In the genomic region with DNA sequence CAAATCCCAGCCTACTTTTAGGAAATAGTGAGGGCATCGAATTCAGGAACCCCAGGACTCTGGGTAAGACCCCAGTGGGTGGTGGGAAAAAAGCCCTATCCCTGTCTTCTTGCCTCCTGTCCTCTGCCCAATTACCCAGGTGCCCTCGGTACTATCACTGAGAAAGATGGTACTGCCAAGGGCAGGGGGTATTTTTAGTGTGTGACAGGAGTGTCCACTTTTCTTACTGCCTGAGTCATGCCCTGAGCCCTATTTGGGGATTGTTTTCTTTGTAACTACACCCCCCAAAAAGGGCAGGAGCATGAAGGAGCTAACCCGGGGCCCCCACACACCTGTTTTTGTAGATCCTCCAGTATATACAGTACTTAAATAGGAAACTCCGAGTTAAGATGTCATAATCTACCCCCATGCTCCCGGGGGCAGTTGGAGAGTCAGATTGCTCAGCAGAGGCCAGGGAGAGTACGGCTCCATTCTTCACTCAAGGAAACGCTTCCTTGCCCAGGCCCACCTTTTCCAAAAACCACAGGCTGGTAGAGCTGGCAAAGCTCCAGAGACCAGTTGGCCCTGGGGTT, we compare ENCODE assay signal across 17 cellular contexts. TPM values are rescaled to one million over a fixed set of nuclear protein-coding genes. Genes with fewer than 3 reads are reported as not detected.
DNase-seq lines count a peak whose midpoint lies in the region; ATAC-seq and TF ChIP-seq lines count a peak whose summit lies in the region.
"Had no signal": no experiment of that assay in that cellular context is flagged by ENCODE, and none has a peak within 500 bp of the region (broad histone marks: within the 10 kb centered on the region; RNA-seq: fewer than 3 reads in every experiment).

No MANE protein-coding gene starts in this region.

- H3K4me3 ChIP-seq in left ventricle myocardium inferior, result no peak overlapping the region
- H3K4me3 ChIP-seq: BLaER1 treated with 17β-estradiol and CSF1 and Interleukin-3, amounts not matched to agents 10 nM and 100 nM; GM23338 had no signal

- no peak overlapping the region for H3K4me3 Mint-ChIP-seq in activated T-helper 17 cell treated with anti-CD3 and anti-CD28 coated beads, Interleukin-2, amount 50 U/mL, for 72 hours
- no peak overlapping the region for H3K4me3 Mint-ChIP-seq in stimulated activated naive B cell treated with anti-CD40 and anti-IgM and Interleukin-4, amounts not matched to agents 10 μg/mL and 1 μg/mL and 100 μg/mL, for 72 hours
- H3K4me3 Mint-ChIP-seq: CD4-positive, CD25-positive, alpha-beta regulatory T cell; GM23338 had no signal

- H3K4me1 Mint-ChIP-seq in activated T-helper 17 cell treated with anti-CD3 and anti-CD28 coated beads, Interleukin-2, amount 50 U/mL, for 72 hours, result no peaks in the 10 kb centered on the region
- H3K4me1 Mint-ChIP-seq in stimulated activated naive B cell treated with anti-CD40 and anti-IgM and Interleukin-4, amounts not matched to agents 10 μg/mL and 1 μg/mL and 100 μg/mL, for 72 hours, result peaks cover 0 to 7% of the 10 kb centered on the region in 2 donors

- DNase-seq in Right ventricle myocardium superior, result peak; percentile 26
- DNase-seq in left ventricle myocardium inferior, result no peak
- peak; percentile 80 for DNase-seq in myocyte (ENCODE audit: low read depth)
- no peak for DNase-seq in stimulated activated naive B cell treated with anti-CD40 and anti-IgM and Interleukin-4, amounts not matched to agents 10 μg/mL and 1 μg/mL and 100 μg/mL, for 72 hours
- no peak for DNase-seq in NAMALWA (ENCODE audit: low spot score)
- DNase-seq in NCI-H2171 (lab: John Stamatoyannopoulos, UW), result no peak
- no peak for DNase-seq in activated gamma-delta T cell (lab: John Stamatoyannopoulos, UW)
- DNase-seq: ACHN; CD4-positive, CD25-positive, alpha-beta regulatory T cell; DMS53; GF-D8; H7 had no signal

- H3K36me3 Mint-ChIP-seq in activated T-helper 17 cell treated with anti-CD3 and anti-CD28 coated beads, Interleukin-2, amount 50 U/mL, for 72 hours (ENCODE audit: low read depth), result peaks cover 10% of the 10 kb centered on the region
- H3K36me3 Mint-ChIP-seq in stimulated activated naive B cell treated with anti-CD40 and anti-IgM and Interleukin-4, amounts not matched to agents 10 μg/mL and 1 μg/mL and 100 μg/mL, for 72 hours, result peaks cover 11 to 23% of the 10 kb centered on the region in 2 donors

- no peaks in the 10 kb centered on the region for H3K9me3 ChIP-seq in left ventricle myocardium inferior (replicated peaks)
- H3K9me3 ChIP-seq: BLaER1 treated with 17β-estradiol and CSF1 and Interleukin-3, amounts not matched to agents 10 nM and 100 nM had no signal

- no peaks in the 10 kb centered on the region for H3K4me1 ChIP-seq in left ventricle myocardium inferior

- TF ChIP-seq CTCF in left ventricle myocardium inferior (IDR thresholded peaks at IDR 0.05; ENCODE audit: borderline replicate concordance), result no peak

- H3K9me3 Mint-ChIP-seq in activated T-helper 17 cell treated with anti-CD3 and anti-CD28 coated beads, Interleukin-2, amount 50 U/mL, for 72 hours, result no peaks in the 10 kb centered on the region
- no peaks in the 10 kb centered on the region for H3K9me3 Mint-ChIP-seq in stimulated activated naive B cell treated with anti-CD40 and anti-IgM and Interleukin-4, amounts not matched to agents 10 μg/mL and 1 μg/mL and 100 μg/mL, for 72 hours
- H3K9me3 Mint-ChIP-seq: CD4-positive, CD25-positive, alpha-beta regulatory T cell had no signal

- peak; percentile 57 for ATAC-seq in Right ventricle myocardium superior (ENCODE audit: poor library complexity)
- no peak for ATAC-seq in activated T-helper 17 cell treated with anti-CD3 and anti-CD28 coated beads, Interleukin-2, amount 50 U/mL, for 72 hours (replicated peaks)
- no peak for ATAC-seq in stimulated activated naive B cell treated with anti-CD40 and anti-IgM and Interleukin-4, amounts not matched to agents 10 μg/mL and 1 μg/mL and 100 μg/mL, for 72 hours (replicated peaks)
- ATAC-seq: GM23338 had no signal

- no peaks in the 10 kb centered on the region for H3K36me3 ChIP-seq in left ventricle myocardium inferior
- H3K36me3 ChIP-seq: BLaER1 treated with 17β-estradiol and CSF1 and Interleukin-3, amounts not matched to agents 10 nM and 100 nM had no signal

- H3K27ac Mint-ChIP-seq in activated T-helper 17 cell treated with anti-CD3 and anti-CD28 coated beads, Interleukin-2, amount 50 U/mL, for 72 hours, result peak overlapping the region; percentile 59
- H3K27ac Mint-ChIP-seq in stimulated activated naive B cell treated with anti-CD40 and anti-IgM and Interleukin-4, amounts not matched to agents 10 μg/mL and 1 μg/mL and 100 μg/mL, for 72 hours, result peak overlapping the region; percentile 14
- H3K27ac Mint-ChIP-seq: CD4-positive, CD25-positive, alpha-beta regulatory T cell; GM23338 had no signal

- no peak overlapping the region for H3K27ac ChIP-seq in left ventricle myocardium inferior (replicated peaks)
- H3K27ac ChIP-seq: BLaER1 treated with 17β-estradiol and CSF1 and Interleukin-3, amounts not matched to agents 10 nM and 100 nM had no signal

- no peaks in the 10 kb centered on the region for H3K27me3 Mint-ChIP-seq in activated T-helper 17 cell treated with anti-CD3 and anti-CD28 coated beads, Interleukin-2, amount 50 U/mL, for 72 hours
- H3K27me3 Mint-ChIP-seq in stimulated activated naive B cell treated with anti-CD40 and anti-IgM and Interleukin-4, amounts not matched to agents 10 μg/mL and 1 μg/mL and 100 μg/mL, for 72 hours, result no peaks in the 10 kb centered on the region
- H3K27me3 Mint-ChIP-seq: CD4-positive, CD25-positive, alpha-beta regulatory T cell had no signal

- intact Hi-C loops in Right ventricle myocardium superior (cut with DNase I) (no loop called here), left ventricle myocardium inferior (cut with micrococcal nuclease) (no loop called here)

- no peaks in the 10 kb centered on the region for H3K27me3 ChIP-seq in left ventricle myocardium inferior (ENCODE audit: low read depth)
- H3K27me3 ChIP-seq: BLaER1 treated with 17β-estradiol and CSF1 and Interleukin-3, amounts not matched to agents 10 nM and 100 nM had no signal

RNA-seq across cellular contexts. Expression of gene SMTNL1, which starts 3.8 kb away (rescaled TPM):
- total RNA-seq in Right ventricle myocardium superior (not detected), left ventricle myocardium inferior (not detected), myocyte (0.16 and 0.21 TPM in 2 replicates)
- not detected for total RNA-seq in activated T-helper 17 cell treated with anti-CD3 and anti-CD28 coated beads, Interleukin-2, amount 50 U/mL, for 72 hours
- polyA plus RNA-seq in myocyte (2012), result 0.10 TPM
- total RNA-seq: A172; CD4-positive, CD25-positive, alpha-beta regulatory T cell; H7; HT-29 had no signal

RNA-seq across cellular contexts. Expression of gene TIMM10, which starts 10.6 kb away (rescaled TPM):
- total RNA-seq in Right ventricle myocardium superior, result 64.8 TPM
- 61.0 TPM for total RNA-seq in left ventricle myocardium inferior
- total RNA-seq in activated T-helper 17 cell treated with anti-CD3 and anti-CD28 coated beads, Interleukin-2, amount 50 U/mL, for 72 hours, result 100 to 1,000 TPM in 1 of 2 donors, 10 to 100 TPM in 1; 56.4 to 125 TPM
- 24.0 and 31.2 TPM in 2 replicates for total RNA-seq in myocyte
- 68.2 TPM for polyA plus RNA-seq in myocyte (2012)

RNA-seq across cellular contexts. Expression of gene SLC43A1, which starts 25.7 kb away (rescaled TPM):
- total RNA-seq in Right ventricle myocardium superior (5.4 TPM), left ventricle myocardium inferior (4.3 TPM), myocyte (9.1 and 11.0 TPM in 2 replicates)
- 10 to 100 TPM in 1 of 2 donors, 1 to 10 TPM in 1; 9.1 to 20.0 TPM for total RNA-seq in activated T-helper 17 cell treated with anti-CD3 and anti-CD28 coated beads, Interleukin-2, amount 50 U/mL, for 72 hours
- 5.3 TPM for polyA plus RNA-seq in myocyte (2012)

RNA-seq across cellular contexts. Expression of gene UBE2L6, which starts 26.3 kb away (rescaled TPM):
- total RNA-seq in Right ventricle myocardium superior, result 15.1 TPM
- 19.0 TPM for total RNA-seq in left ventricle myocardium inferior
- 100 to 1,000 TPM in 1 of 2 donors, 10 to 100 TPM in 1; 69.2 to 110 TPM for total RNA-seq in activated T-helper 17 cell treated with anti-CD3 and anti-CD28 coated beads, Interleukin-2, amount 50 U/mL, for 72 hours
- total RNA-seq in myocyte, result 31.1 and 36.8 TPM in 2 replicates
- polyA plus RNA-seq in myocyte (2012), result 95.8 TPM

RNA-seq across cellular contexts. Expression of gene SERPING1, which starts 56.3 kb away (rescaled TPM):
- total RNA-seq in Right ventricle myocardium superior, result 118 TPM
- 94.6 TPM for total RNA-seq in left ventricle myocardium inferior
- total RNA-seq in activated T-helper 17 cell treated with anti-CD3 and anti-CD28 coated beads, Interleukin-2, amount 50 U/mL, for 72 hours, result not detected
- total RNA-seq in myocyte, result 4.1 TPM in 2 replicates
- 12.6 TPM for polyA plus RNA-seq in myocyte (2012)
- total RNA-seq: HT-29 had no signal
- polyA plus RNA-seq: CD4-positive, CD25-positive, alpha-beta regulatory T cell had no signal

Comparison
In these comparisons a context has a peak if more than half of its experiments do, and no peak if none do; other contexts are left out.
1. DNase-seq: peak in Right ventricle myocardium superior (single experiment) and myocyte (single experiment); none in left ventricle myocardium inferior (single experiment), stimulated activated naive B cell treated with anti-CD40 and anti-IgM and Interleukin-4, amounts not matched to agents 10 μg/mL and 1 μg/mL and 100 μg/mL, for 72 hours (single experiment), NAMALWA (single experiment), NCI-H2171 (single experiment) and activated gamma-delta T cell (single experiment).